ENCODE assay signal across 20 cellular contexts in the genomic region with DNA sequence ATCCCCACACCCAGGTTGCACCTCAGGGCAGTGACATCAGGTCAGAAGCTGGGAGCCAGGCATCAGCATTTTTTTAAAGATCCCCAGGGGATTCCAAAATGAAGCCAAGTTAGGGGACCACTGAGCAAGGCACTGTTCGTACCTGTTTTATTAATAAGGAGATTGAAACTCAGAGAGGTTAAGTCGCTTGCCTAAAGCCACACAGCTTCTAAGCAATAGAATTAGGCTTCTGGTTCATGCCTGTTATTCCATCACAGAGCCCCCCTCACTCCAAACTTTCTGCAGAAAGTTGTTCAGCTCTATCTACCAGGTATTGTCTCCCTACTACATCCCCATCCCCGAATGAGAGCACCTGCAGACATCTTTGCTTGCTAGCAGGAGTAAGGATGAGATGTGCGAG. TPM values are rescaled to one million over a fixed set of nuclear protein-coding genes. Genes with fewer than 3 reads are reported as not detected.
A peak's percentile ranks its signal among the peaks of the same experiment; 100 is the strongest.
DNase-seq lines count a peak whose midpoint lies in the region; ATAC-seq and TF ChIP-seq lines count a peak whose summit lies in the region.
"Had no signal": no experiment of that assay in that cellular context is flagged by ENCODE, and none has a peak within 500 bp of the region (broad histone marks: within the 10 kb centered on the region; RNA-seq: fewer than 3 reads in every experiment).

No MANE protein-coding gene starts in this region.

- intact Hi-C loops in OCI-LY7 (cut with micrococcal nuclease; ENCODE audit: unreplicated experiment): no loop called here

- peaks cover 12% of the 10 kb centered on the region for H3K27me3 Mint-ChIP-seq in endothelial cell (ENCODE audit: unreplicated experiment)
- no peaks in the 10 kb centered on the region for H3K27me3 Mint-ChIP-seq in activated T-cell treated with anti-CD3 and anti-CD28 coated beads, Interleukin-2, amount 50 U/mL, for 72 hours (ENCODE audit: low read depth)
- H3K27me3 Mint-ChIP-seq: CD4-positive, alpha-beta T cell had no signal

- H3K36me3 Mint-ChIP-seq in endothelial cell (ENCODE audit: low read depth, unreplicated experiment): no peaks in the 10 kb centered on the region
- no peaks in the 10 kb centered on the region for H3K36me3 Mint-ChIP-seq in activated T-cell treated with anti-CD3 and anti-CD28 coated beads, Interleukin-2, amount 50 U/mL, for 72 hours (ENCODE audit: insufficient read depth in 2 of 2)

- H3K4me3 Mint-ChIP-seq in endothelial cell (ENCODE audit: unreplicated experiment): no peak overlapping the region
- H3K4me3 Mint-ChIP-seq in activated T-cell treated with anti-CD3 and anti-CD28 coated beads, Interleukin-2, amount 50 U/mL, for 72 hours: no peak overlapping the region
- H3K4me3 Mint-ChIP-seq: CD4-positive, alpha-beta T cell had no signal

- DNase-seq in OCI-LY7 (ENCODE audit: low spot score) (no peak), endothelial cell (ENCODE audit: low spot score) (no peak), DMS 273 (lab: John Stamatoyannopoulos, UW; ENCODE audit: unreplicated experiment) (no peak), NCI-H69 (lab: John Stamatoyannopoulos, UW) (no peak), SKM-1 treated with dmso at 0.1 percent for 144 hours (lab: John Stamatoyannopoulos, UW; ENCODE audit: unreplicated experiment) (no peak)
- no peak for DNase-seq in activated T-cell treated with anti-CD3 and anti-CD28 coated beads, Interleukin-2, amount 50 U/mL, for 72 hours
- DNase-seq: BE2C; CD4-positive, alpha-beta T cell; COR-L47; DMS 273 treated with DMSO at 0.1 percent for 48 hours; DND-41; NCI-H1694; NCI-H2081; NCI-H2171; NCI-H446; NCI-H526; SW 1271 had no signal

- H3K9me3 ChIP-seq in BLaER1 (no peaks in the 10 kb centered on the region), OCI-LY7 (ENCODE audit: low read length) (no peaks in the 10 kb centered on the region)
- H3K9me3 ChIP-seq: BE2C had no signal

- H3K9me2 ChIP-seq in OCI-LY7 (ENCODE audit: insufficient read depth, low read length): no peaks in the 10 kb centered on the region

- CTCF ChIA-PET in OCI-LY7 (lab: Charles Lee; ENCODE audit: unreplicated experiment): no interaction called here

- H3K27me3 ChIP-seq in BLaER1 (no peaks in the 10 kb centered on the region), rectal smooth muscle tissue (ENCODE audit: control insufficient read depth, insufficient read depth, low read length) (no peaks in the 10 kb centered on the region)
- H3K27me3 ChIP-seq: BE2C had no signal

- H3K36me3 ChIP-seq in BLaER1 (no peaks in the 10 kb centered on the region), OCI-LY7 (ENCODE audit: insufficient read depth, low read length) (peaks cover 11% of the 10 kb centered on the region; the same call in 1 of the 2 replicates), rectal smooth muscle tissue (ENCODE audit: control insufficient read depth, insufficient read depth, low read length) (no peaks in the 10 kb centered on the region)
- H3K36me3 ChIP-seq: BE2C had no signal

- H3K4me2 ChIP-seq in BLaER1: peak overlapping the region; percentile 85
- H3K4me2 ChIP-seq in OCI-LY7 (ENCODE audit: low read length): peak overlapping the region; percentile 52; the same call in 1 of the 2 replicates

- H3K4me1 Mint-ChIP-seq in endothelial cell (ENCODE audit: unreplicated experiment): peaks cover 79% of the 10 kb centered on the region
- H3K4me1 Mint-ChIP-seq in activated T-cell treated with anti-CD3 and anti-CD28 coated beads, Interleukin-2, amount 50 U/mL, for 72 hours (ENCODE audit: low read depth): no peaks in the 10 kb centered on the region

- no peaks in the 10 kb centered on the region for H4K20me1 ChIP-seq in BLaER1
- no peaks in the 10 kb centered on the region for H4K20me1 ChIP-seq in OCI-LY7 (ENCODE audit: insufficient read depth, low read length)

- TF ChIP-seq CTCF in OCI-LY7 (conservative IDR thresholded peaks at IDR 0.05; ENCODE audit: low read length): no peak
- no peak for TF ChIP-seq CTCF in endothelial cell (IDR thresholded peaks at IDR 0.05; ENCODE audit: unreplicated experiment)

- no TSS peak for BruUV-seq in OCI-LY7 (replicated peaks; lab: Mats Ljungman, UMichigan)

- H2AFZ ChIP-seq in OCI-LY7 (ENCODE audit: low read length): no peak overlapping the region

- peak overlapping the region; percentile 83; the same call in 1 of the 2 replicates for H3K27ac ChIP-seq in BLaER1
- no peak overlapping the region for H3K27ac ChIP-seq in OCI-LY7 (ENCODE audit: low read depth, low read length, poor library complexity, severe bottlenecking)
- peak overlapping the region; percentile 16 for H3K27ac ChIP-seq in rectal smooth muscle tissue (ENCODE audit: low read depth, low read length)

- H3K27ac Mint-ChIP-seq in endothelial cell (ENCODE audit: unreplicated experiment): peak overlapping the region; percentile 99
- H3K27ac Mint-ChIP-seq in activated T-cell treated with anti-CD3 and anti-CD28 coated beads, Interleukin-2, amount 50 U/mL, for 72 hours: no peak overlapping the region
- H3K27ac Mint-ChIP-seq: CD4-positive, alpha-beta T cell had no signal

- H3K79me2 ChIP-seq in OCI-LY7 (ENCODE audit: insufficient read depth, low read depth, low read length): no peaks in the 10 kb centered on the region; the same call in 1 of the 2 replicates

- peaks cover 94% of the 10 kb centered on the region for H3K4me1 ChIP-seq in BLaER1
- peaks cover 85% of the 10 kb centered on the region for H3K4me1 ChIP-seq in OCI-LY7 (ENCODE audit: insufficient read depth, low read length, poor library complexity, severe bottlenecking)
- peaks cover 13% of the 10 kb centered on the region for H3K4me1 ChIP-seq in rectal smooth muscle tissue (ENCODE audit: control insufficient read depth, insufficient read depth, low read length)

- POLR2A ChIA-PET in OCI-LY7 (lab: Charles Lee): interaction anchor here (1.3 kb wide), 1 partner anchor 18 kb away, joined by 3 read pairs; no protein-coding TSS in a partner anchor

- ATAC-seq in activated T-cell treated with anti-CD3 and anti-CD28 coated beads, Interleukin-2, amount 50 U/mL, for 72 hours (replicated peaks in 1 of 2): no peak
- ATAC-seq: Panc1 had no signal

- H3K4me3 ChIP-seq in BLaER1 (no peak overlapping the region), OCI-LY7 (ENCODE audit: low read depth, low read length, poor library complexity, severe bottlenecking) (no peak overlapping the region), rectal smooth muscle tissue (ENCODE audit: low read length) (no peak overlapping the region)

- H3K9me3 Mint-ChIP-seq in endothelial cell (ENCODE audit: unreplicated experiment): no peaks in the 10 kb centered on the region
- H3K9me3 Mint-ChIP-seq in activated T-cell treated with anti-CD3 and anti-CD28 coated beads, Interleukin-2, amount 50 U/mL, for 72 hours: no peaks in the 10 kb centered on the region
- H3K9me3 Mint-ChIP-seq: CD4-positive, alpha-beta T cell had no signal

- H3K9ac ChIP-seq in BLaER1: peak overlapping the region; percentile 53; the same call in 1 of the 2 replicates
- H3K9ac ChIP-seq in rectal smooth muscle tissue (ENCODE audit: low read length): no peak overlapping the region

RNA-seq across cellular contexts. Expression of a gene that starts 28.7 kb away (rescaled TPM):
- 11.4 and 14.8 TPM in 2 replicates for total RNA-seq in OCI-LY7 (2014; rRNA removed; shearing (Covaris generic))
- 44.5 and 50.8 TPM in 2 replicates for total RNA-seq in OCI-LY7 (2022)
- total RNA-seq in endothelial cell (ENCODE audit: unreplicated experiment): 17.3 TPM
- under 1 TPM; 0.10 to 0.42 TPM for total RNA-seq in activated T-cell treated with anti-CD3 and anti-CD28 coated beads, Interleukin-2, amount 50 U/mL, for 72 hours
- total RNA-seq: CD4-positive, alpha-beta T cell had no signal

Comparison
In these comparisons a context has a peak if more than half of its experiments do, and no peak if none do; other contexts are left out.
1. RNA of a gene that starts 28.7 kb away (total RNA-seq): 11.4 to 50.8 TPM in OCI-LY7 and 17.3 TPM in endothelial cell (single experiment); 0.10 to 0.42 TPM in activated T-cell treated with anti-CD3 and anti-CD28 coated beads, Interleukin-2, amount 50 U/mL, for 72 hours; every median in the first group is over 4 times any median in the second.